Comparison of ENCODE assay signal across 8 cellular contexts in the genomic region with DNA sequence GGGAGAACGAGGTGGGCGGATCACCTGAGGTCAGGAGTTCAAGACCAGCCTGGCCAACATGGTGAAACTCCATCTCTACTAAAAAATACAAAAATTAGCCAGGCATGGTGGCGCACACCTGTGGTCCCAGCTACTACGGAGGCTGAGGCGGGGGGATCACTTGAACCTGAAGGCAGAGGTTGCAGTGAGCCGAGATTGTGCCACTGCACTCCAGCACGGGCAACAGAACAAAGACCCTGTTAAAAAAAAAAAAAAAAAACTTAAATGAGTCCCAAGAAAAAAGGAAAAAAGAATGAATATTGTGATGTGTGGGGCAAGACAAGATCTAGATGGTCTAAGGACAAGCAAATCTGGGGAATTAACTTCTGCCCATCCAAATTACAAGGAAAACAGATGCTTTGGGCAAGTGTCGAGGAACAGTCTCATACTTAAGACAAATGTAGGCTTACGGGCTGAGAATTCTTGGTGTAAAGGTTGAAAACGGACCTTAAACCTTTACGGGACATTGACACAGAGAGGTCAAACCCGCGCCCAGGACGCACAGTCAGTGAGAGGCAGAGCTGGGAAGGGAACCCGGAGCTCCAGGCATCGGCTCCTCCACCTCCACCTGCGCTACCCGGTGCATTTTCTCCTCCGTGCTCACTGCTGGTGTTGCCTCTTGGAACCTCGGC. TPM values are rescaled to one million over a fixed set of nuclear protein-coding genes. Genes with fewer than 3 reads are reported as not detected.
DNase-seq lines count a peak whose midpoint lies in the region; ATAC-seq and TF ChIP-seq lines count a peak whose summit lies in the region.

No MANE protein-coding gene starts in this region.

- ATAC-seq in GM21515 (IDR thresholded peaks at IDR 0.05; ENCODE audit: unreplicated experiment) (peak; percentile 9), natural killer cell (peak in 2 of 3 donors; percentile 2 to 3)

- H3K9me3 Mint-ChIP-seq in natural killer cell, result no peaks in the 10 kb centered on the region

- no peaks in the 10 kb centered on the region for H3K9me3 ChIP-seq in HUES64 (ENCODE audit: insufficient read depth, low read depth, low read length)

- H3K4me1 Mint-ChIP-seq in natural killer cell, result peaks cover 16 to 21% of the 10 kb centered on the region in 2 donors

- WGBS in HUES64, result 46% methylated on average over 20 of the region's 20 CpGs

- H3K27me3 Mint-ChIP-seq in natural killer cell (ENCODE audit: low read depth in 2 of 2), result no peaks in the 10 kb centered on the region

- no peaks in the 10 kb centered on the region for H3K4me1 ChIP-seq in HUES64 (ENCODE audit: insufficient read depth, low read length)

- H3K4me3 ChIP-seq in HUES64 (ENCODE audit: low read length) (peak overlapping the region; percentile 79), coronary artery (peak overlapping the region; percentile 82)

- peak overlapping the region; percentile 89 for H3K4me3 Mint-ChIP-seq in natural killer cell

- peaks cover 14% of the 10 kb centered on the region for H3K27me3 ChIP-seq in HUES64 (ENCODE audit: insufficient read depth, low read length)

- no peak for TF ChIP-seq CTCF in coronary artery (IDR thresholded peaks at IDR 0.05)
- no peak for TF ChIP-seq CTCF in natural killer cell (IDR thresholded peaks at IDR 0.05)

- H3K9ac ChIP-seq in HUES64 (ENCODE audit: low read depth, low read length), result no peak overlapping the region

- H3K36me3 ChIP-seq in HUES64 (ENCODE audit: insufficient read depth, low read length), result peaks cover 7% of the 10 kb centered on the region; the same call in 1 of the 2 replicates

- H3K36me3 Mint-ChIP-seq in natural killer cell, result no peaks in the 10 kb centered on the region

- peak overlapping the region; percentile 84 to 92 for H3K27ac Mint-ChIP-seq in natural killer cell

- no peak for DNase-seq in coronary artery (ENCODE audit: low spot score)
- no peak for DNase-seq in natural killer cell
- DNase-seq in SHP77 treated with DMSO at 0.1 percent for 48 hours (lab: John Stamatoyannopoulos, UW), result no peak
- DNase-seq in superior temporal gyrus (ENCODE audit: extremely low spot score), result no peak
- DNase-seq in activated CD8-positive, alpha-beta memory T cell treated with anti-CD3 and anti-CD28 coated beads, Interleukin-2, amount 50 U/mL, for 48 hours, result no peak
- DNase-seq in NCI-H524 treated with DMSO at 0.1 percent for 48 hours (lab: John Stamatoyannopoulos, UW), result no peak

- intact Hi-C loops in natural killer cell (cut with micrococcal nuclease), result loop anchor here (1.0 to 2.0 kb wide), 3 partner anchors 15 to 85 kb away; partner anchors contain the start of genes ZNF132, ZNF324B and ZNF837

- H3K27ac ChIP-seq in HUES64 (ENCODE audit: low read depth, low read length) (no peak overlapping the region), coronary artery (no peak overlapping the region)

RNA-seq across cellular contexts. Expression of gene ZNF324, which starts 0.7 kb away (rescaled TPM):
- 4.4 TPM for polyA plus RNA-seq in HUES64 (2013, experiment 1 of 2)
- 3.7 TPM for polyA plus RNA-seq in HUES64 (2013, experiment 2 of 2)
- total RNA-seq in natural killer cell, result 10 to 100 TPM; 21.3 to 23.7 (median 23.3) TPM

RNA-seq across cellular contexts. Expression of gene ZNF446, which starts 9.9 kb away (rescaled TPM):
- polyA plus RNA-seq in HUES64 (2013, experiment 1 of 2), result 3.8 TPM
- polyA plus RNA-seq in HUES64 (2013, experiment 2 of 2), result 4.9 TPM
- total RNA-seq in natural killer cell, result 10 to 100 TPM; 11.9 to 14.5 (median 13.5) TPM

RNA-seq across cellular contexts. Expression of gene ZNF324B, which starts 14.8 kb away (rescaled TPM):
- 2.0 TPM for polyA plus RNA-seq in HUES64 (2013, experiment 1 of 2)
- polyA plus RNA-seq in HUES64 (2013, experiment 2 of 2), result 2.1 TPM
- 10 to 100 TPM; 10.4 to 11.4 (median 11.4) TPM for total RNA-seq in natural killer cell

RNA-seq across cellular contexts. Expression of gene ZNF132, which starts 26.3 kb away (rescaled TPM):
- polyA plus RNA-seq in HUES64 (2013, experiment 1 of 2), result 1.8 TPM
- 2.2 TPM for polyA plus RNA-seq in HUES64 (2013, experiment 2 of 2)
- 1 to 10 TPM in 2 of 3 donors, under 1 TPM in 1; 0.88 to 1.6 (median 1.5) TPM for total RNA-seq in natural killer cell

RNA-seq across cellular contexts. Expression of gene SLC27A5, which starts 45.6 kb away (rescaled TPM):
- 12.0 TPM for polyA plus RNA-seq in HUES64 (2013, experiment 1 of 2)
- polyA plus RNA-seq in HUES64 (2013, experiment 2 of 2), result 10.6 TPM
- total RNA-seq in natural killer cell, result 1 to 10 TPM; 4.6 to 7.0 (median 4.7) TPM
